13 cellular contexts compared by ENCODE assay signal in genomic region chr11:1852271-1852877, GRCh38. TPM values are rescaled to one million over a fixed set of nuclear protein-coding genes. Genes with fewer than 3 reads are reported as not detected.
DNase-seq lines count a peak whose midpoint lies in the region; ATAC-seq, FAIRE-seq and TF ChIP-seq lines count a peak whose summit lies in the region.
"Had no signal": no experiment of that assay in that cellular context is flagged by ENCODE, and none has a peak within 500 bp of the region (broad histone marks: within the 10 kb centered on the region; RNA-seq: fewer than 3 reads in every experiment).

No MANE protein-coding gene starts in this region.

- no peak for ATAC-seq in K562
- ATAC-seq in stimulated activated memory B cell treated with anti-CD40 and anti-IgM and Interleukin-4, amounts not matched to agents 10 μg/mL and 1 μg/mL and 100 μg/mL, for 72 hours, result no peak
- ATAC-seq: A549 had no signal

- peak overlapping the region; percentile 99 for H3K27ac Mint-ChIP-seq in activated CD4-positive, alpha-beta T cell treated with anti-CD3 and anti-CD28 coated beads, Interleukin-2, amount 10 ng/mL, durations not matched to agents 24 days and 14 days
- peak overlapping the region; percentile 95 to 98 (median 97) for H3K27ac Mint-ChIP-seq in IgD-negative memory B cell
- peak overlapping the region; percentile 99 for H3K27ac Mint-ChIP-seq in stimulated activated memory B cell treated with anti-CD40 and anti-IgM and Interleukin-4, amounts not matched to agents 10 μg/mL and 1 μg/mL and 100 μg/mL, for 72 hours
- H3K27ac Mint-ChIP-seq: HFFc6, nephron progenitor cell had no signal

- no peak overlapping the region for H3K4me3 ChIP-seq in K562
- H3K4me3 ChIP-seq: A549 had no signal

- intact Hi-C loops in activated CD4-positive, alpha-beta T cell treated with anti-CD3 and anti-CD28 coated beads, Interleukin-2, amount 10 ng/mL, durations not matched to agents 24 days and 14 days (cut with micrococcal nuclease), result loop anchor here (1.0 to 5.0 kb wide), 6 partner anchors 8 to 548 kb away; partner anchors contain the start of genes DUSP8, TNNT3 and TSSC4
- intact Hi-C loops in K562 (cut with micrococcal nuclease), result no loop called here

- no peak for TF ChIP-seq POLR2A in K562 (conservative IDR thresholded peaks at IDR 0.05)

- H3K9ac ChIP-seq in K562 (ENCODE audit: insufficient read depth in 1 of 2, low read depth in 2 of 2, low read length in 2 of 2), result no peak overlapping the region

- no peak for FAIRE-seq in K562 (lab: Jason Lieb, UNC)
- FAIRE-seq: A549 had no signal

- H3K36me3 ChIP-seq in K562 (ENCODE audit: control insufficient read depth, insufficient read depth, low read length), result no peaks in the 10 kb centered on the region

- H3K27me3 ChIP-seq in K562 (ENCODE audit: control insufficient read depth in 2 of 2, insufficient read depth in 2 of 2, low read length in 2 of 2), result peaks cover 27 to 85% of the 10 kb centered on the region in 2 experiments; a peak in 4 of 5 replicates

- TF ChIP-seq RAD21 in K562 (CRISPR knock-in tag; conservative IDR thresholded peaks at IDR 0.05 in 1 of 2, IDR thresholded peaks at IDR 0.05 in 1 of 2), result no peak

- POLR2A ChIA-PET in K562 (lab: Yijun Ruan, JAX), result no interaction called here
- POLR2A ChIA-PET in RWPE1 (lab: Yijun Ruan, JAX; ENCODE audit: low non-redundant PET), result no interaction called here

- no peaks in the 10 kb centered on the region for H3K79me2 ChIP-seq in K562 (ENCODE audit: control insufficient read depth, insufficient read depth, low read length)

- 10% methylated on average over 23 of the region's 25 CpGs for WGBS in K562 (ENCODE audit: insufficient coverage, low coverage, missing lambda C conversion rate)

- no peak overlapping the region for H2AFZ ChIP-seq in K562 (ENCODE audit: low read depth, low read length)

- no peak for TF ChIP-seq EP300 in K562 (IDR thresholded peaks at IDR 0.05; ENCODE audit: low read length)

- no peaks in the 10 kb centered on the region for H3K9me3 Mint-ChIP-seq in activated CD4-positive, alpha-beta T cell treated with anti-CD3 and anti-CD28 coated beads, Interleukin-2, amount 10 ng/mL, durations not matched to agents 24 days and 14 days
- no peaks in the 10 kb centered on the region for H3K9me3 Mint-ChIP-seq in IgD-negative memory B cell
- H3K9me3 Mint-ChIP-seq in stimulated activated memory B cell treated with anti-CD40 and anti-IgM and Interleukin-4, amounts not matched to agents 10 μg/mL and 1 μg/mL and 100 μg/mL, for 72 hours, result no peaks in the 10 kb centered on the region
- H3K9me3 Mint-ChIP-seq: HFFc6 had no signal

- TF ChIP-seq CTCF in K562 (IDR thresholded peaks at IDR 0.05 in 2 of 3, conservative IDR thresholded peaks at IDR 0.05 in 1 of 3; ENCODE audit: insufficient read depth in 2 of 3, low read depth in 1 of 3, low read length in 3 of 3), result no peak
- no peak for TF ChIP-seq CTCF in RWPE1 (conservative IDR thresholded peaks at IDR 0.05; ENCODE audit: low read depth)

- H3K9me1 ChIP-seq in K562 (ENCODE audit: control insufficient read depth, insufficient read depth, low read length), result no peaks in the 10 kb centered on the region

- peaks cover 0 to 21% of the 10 kb centered on the region in 2 experiments; a peak in 2 of 5 replicates for H3K4me1 ChIP-seq in K562 (replicated peaks in 1 of 2; ENCODE audit: control insufficient read depth in 2 of 2, insufficient read depth in 2 of 2, low read length in 2 of 2)
- H3K4me1 ChIP-seq: A549 had no signal

- H3K9me3 ChIP-seq in K562 (replicated peaks; ENCODE audit: control insufficient read depth, insufficient read depth, low read depth, low read length), result no peaks in the 10 kb centered on the region
- H3K9me3 ChIP-seq: A549 had no signal

- in situ Hi-C loops in K562 (cut with MboI), result loop anchor here (10.0 kb wide), 1 partner anchor 302 kb away; no protein-coding TSS in a partner anchor

- H3K4me1 Mint-ChIP-seq in activated CD4-positive, alpha-beta T cell treated with anti-CD3 and anti-CD28 coated beads, Interleukin-2, amount 10 ng/mL, durations not matched to agents 24 days and 14 days, result peaks cover 47% of the 10 kb centered on the region
- H3K4me1 Mint-ChIP-seq in IgD-negative memory B cell, result peaks cover 19 to 39% (median 34%) of the 10 kb centered on the region in 3 donors
- H3K4me1 Mint-ChIP-seq in stimulated activated memory B cell treated with anti-CD40 and anti-IgM and Interleukin-4, amounts not matched to agents 10 μg/mL and 1 μg/mL and 100 μg/mL, for 72 hours, result peaks cover 71% of the 10 kb centered on the region

- BruUV-seq in K562 (replicated peaks; lab: Mats Ljungman, UMichigan), result no TSS peak

- DNase-seq in activated CD4-positive, alpha-beta T cell treated with anti-CD3 and anti-CD28 coated beads, Interleukin-2, amount 10 ng/mL, durations not matched to agents 24 days and 14 days, result no peak
- no peak for DNase-seq in activated CD4-positive, alpha-beta T cell treated with anti-CD3 and anti-CD28 coated beads for 1 hour
- DNase-seq in K562 (ENCODE audit: extremely low read depth in 1 of 4, low spot score in 3 of 4) (no peak), NCI-H1092 (lab: John Stamatoyannopoulos, UW) (no peak), NCI-H1930 (lab: John Stamatoyannopoulos, UW) (no peak), RWPE1 (ENCODE audit: low spot score) (no peak)
- DNase-seq: HFFc6, NCI-H2107, nephron progenitor cell had no signal

- H3K27ac ChIP-seq in K562 (ENCODE audit: extremely low read depth, low read depth, low read length) (no peak overlapping the region), RWPE1 (no peak overlapping the region)
- H3K27ac ChIP-seq: A549 had no signal

- peaks cover 8% of the 10 kb centered on the region for H3K36me3 Mint-ChIP-seq in activated CD4-positive, alpha-beta T cell treated with anti-CD3 and anti-CD28 coated beads, Interleukin-2, amount 10 ng/mL, durations not matched to agents 24 days and 14 days (ENCODE audit: low read depth)
- peaks cover 4% of the 10 kb centered on the region for H3K36me3 Mint-ChIP-seq in IgD-negative memory B cell
- H3K36me3 Mint-ChIP-seq in stimulated activated memory B cell treated with anti-CD40 and anti-IgM and Interleukin-4, amounts not matched to agents 10 μg/mL and 1 μg/mL and 100 μg/mL, for 72 hours, result peaks cover 17% of the 10 kb centered on the region

- peaks cover 3% of the 10 kb centered on the region for H4K20me1 ChIP-seq in K562 (replicated peaks; ENCODE audit: control insufficient read depth, insufficient read depth, low read length)

- H3K27me3 Mint-ChIP-seq in activated CD4-positive, alpha-beta T cell treated with anti-CD3 and anti-CD28 coated beads, Interleukin-2, amount 10 ng/mL, durations not matched to agents 24 days and 14 days, result peaks cover under 1% of the 10 kb centered on the region
- H3K27me3 Mint-ChIP-seq in IgD-negative memory B cell, result peaks cover 1% of the 10 kb centered on the region
- no peaks in the 10 kb centered on the region for H3K27me3 Mint-ChIP-seq in stimulated activated memory B cell treated with anti-CD40 and anti-IgM and Interleukin-4, amounts not matched to agents 10 μg/mL and 1 μg/mL and 100 μg/mL, for 72 hours

- H3K4me3 Mint-ChIP-seq in activated CD4-positive, alpha-beta T cell treated with anti-CD3 and anti-CD28 coated beads, Interleukin-2, amount 10 ng/mL, durations not matched to agents 24 days and 14 days, result peak overlapping the region; percentile 93
- peak overlapping the region; percentile 96 to 100 (median 98) for H3K4me3 Mint-ChIP-seq in IgD-negative memory B cell
- peak overlapping the region; percentile 99 for H3K4me3 Mint-ChIP-seq in stimulated activated memory B cell treated with anti-CD40 and anti-IgM and Interleukin-4, amounts not matched to agents 10 μg/mL and 1 μg/mL and 100 μg/mL, for 72 hours
- H3K4me3 Mint-ChIP-seq: HFFc6, nephron progenitor cell had no signal

- H3K4me2 ChIP-seq in K562 (ENCODE audit: insufficient read depth, low read length), result no peak overlapping the region
- H3K4me2 ChIP-seq: A549 had no signal

- CTCF ChIA-PET in K562 (lab: Yijun Ruan, JAX; ENCODE audit: low intra/inter-chr PET ratio) (no interaction called here), RWPE1 (lab: Yijun Ruan, JAX) (interaction anchor here (1.1 kb wide), 1 partner anchor 30 kb away, joined by 3 read pairs; no protein-coding TSS in a partner anchor)

RNA-seq across cellular contexts. Expression of gene LSP1, which starts 0.5 kb away (rescaled TPM):
- total RNA-seq in activated CD4-positive, alpha-beta T cell treated with anti-CD3 and anti-CD28 coated beads, Interleukin-2, amount 10 ng/mL, durations not matched to agents 24 days and 14 days, result 303 and 322 TPM in 2 replicates
- polyA plus RNA-seq in IgD-negative memory B cell (841 TPM), K562 (2011; rRNA removed) (0.28 and 0.45 TPM in 2 replicates), K562 (2014; fragmentation: Illumina TruSeq; extraction: Trizol) (2.9 TPM in 1 of 2 replicates, not detected in the other), K562 (2014; fragmentation: Nextera tagmentation; extraction: Ambion mirVana) (under 1 TPM in 1 of 2 experiments, not detected in 1; 0.38 TPM), K562 (2014; rRNA removed) (0.08 TPM in 1 of 2 replicates, not detected in the other)
- 0.23 TPM in 1 of 2 replicates, not detected in the other for total RNA-seq in K562 (2011; cell fraction: chromatin; rRNA removed; ENCODE audit: low replicate concordance)
- not detected in 2 replicates for total RNA-seq in K562 (2011; cell fraction: nucleolus; rRNA removed)
- total RNA-seq in K562 (2011; cell fraction: nucleoplasm; rRNA removed), result not detected in 2 replicates
- total RNA-seq in K562 (2014; rRNA removed) (0.08 and 1.2 TPM in 2 replicates), K562 (2014; rRNA removed; fragmentation: Illumina TruSeq; extraction: Trizol) (not detected in 2 replicates), K562 (2015; rRNA removed; fragmentation: Illumina TruSeq; extraction: Trizol) (0.65 TPM in 1 of 2 replicates, not detected in the other), K562 (2021) (0.73 and 1.1 TPM in 2 replicates)
- polyA plus RNA-seq in K562 (2011; cell fraction: cytosol; rRNA removed), result 0.28 and 0.37 TPM in 2 replicates
- polyA plus RNA-seq in K562 (2011; cell fraction: nucleus; rRNA removed), result 0.26 and 0.60 TPM in 2 replicates
- 0.05 and 0.57 TPM in 2 replicates for polyA plus RNA-seq in K562 (2012)
- 0.15 TPM in 1 of 2 replicates, not detected in the other for polyA minus RNA-seq in K562 (2011; rRNA and poly(A)+ RNA removed)
- polyA minus RNA-seq in K562 (2011; cell fraction: cytosol; rRNA and poly(A)+ RNA removed), result not detected in 2 replicates
- 0.11 TPM in 1 of 2 replicates, not detected in the other for polyA minus RNA-seq in K562 (2011; cell fraction: nucleus; rRNA and poly(A)+ RNA removed)

RNA-seq across cellular contexts. Expression of gene TNNI2, which starts 13.6 kb away (rescaled TPM):
- not detected in 2 replicates for total RNA-seq in activated CD4-positive, alpha-beta T cell treated with anti-CD3 and anti-CD28 coated beads, Interleukin-2, amount 10 ng/mL, durations not matched to agents 24 days and 14 days
- polyA plus RNA-seq in IgD-negative memory B cell, result 8.0 TPM
- total RNA-seq in K562 (2011; cell fraction: chromatin; rRNA removed; ENCODE audit: low replicate concordance), result not detected in 2 replicates
- not detected in 2 replicates for total RNA-seq in K562 (2011; cell fraction: nucleolus; rRNA removed)
- not detected in 2 replicates for total RNA-seq in K562 (2011; cell fraction: nucleoplasm; rRNA removed)
- total RNA-seq in K562 (2014; rRNA removed), result not detected in 2 replicates
- not detected in 2 replicates for total RNA-seq in K562 (2014; rRNA removed; fragmentation: Illumina TruSeq; extraction: Trizol)
- total RNA-seq in K562 (2015; rRNA removed; fragmentation: Illumina TruSeq; extraction: Trizol), result not detected in 2 replicates
- not detected in 2 replicates for total RNA-seq in K562 (2021)
- polyA plus RNA-seq in K562 (2011; rRNA removed), result not detected in 2 replicates
- polyA plus RNA-seq in K562 (2011; cell fraction: cytosol; rRNA removed), result 0.13 TPM in 1 of 2 replicates, not detected in the other
- polyA plus RNA-seq in K562 (2011; cell fraction: nucleus; rRNA removed), result 0.32 TPM in 1 of 2 replicates, not detected in the other
- polyA plus RNA-seq in K562 (2012), result not detected in 2 replicates
- not detected in 2 replicates for polyA plus RNA-seq in K562 (2014; fragmentation: Illumina TruSeq; extraction: Trizol)
- not detected for polyA plus RNA-seq in K562 (2014; fragmentation: Nextera tagmentation; extraction: Ambion mirVana)
- polyA plus RNA-seq in K562 (2014; rRNA removed), result not detected in 2 replicates
- polyA minus RNA-seq in K562 (2011; rRNA and poly(A)+ RNA removed), result not detected in 2 replicates
- not detected in 2 replicates for polyA minus RNA-seq in K562 (2011; cell fraction: cytosol; rRNA and poly(A)+ RNA removed)
- not detected in 2 replicates for polyA minus RNA-seq in K562 (2011; cell fraction: nucleus; rRNA and poly(A)+ RNA removed)
- total RNA-seq: HFFc6 had no signal
- polyA plus RNA-seq: A549 had no signal

RNA-seq across cellular contexts. Expression of gene SYT8, which starts 17.6 kb away (rescaled TPM):
- total RNA-seq in activated CD4-positive, alpha-beta T cell treated with anti-CD3 and anti-CD28 coated beads, Interleukin-2, amount 10 ng/mL, durations not matched to agents 24 days and 14 days, result not detected in 2 replicates
- polyA plus RNA-seq in IgD-negative memory B cell (not detected), K562 (2011; rRNA removed) (not detected in 2 replicates), K562 (2014; fragmentation: Illumina TruSeq; extraction: Trizol) (not detected in 2 replicates), K562 (2014; fragmentation: Nextera tagmentation; extraction: Ambion mirVana) (not detected), K562 (2014; rRNA removed) (not detected in 2 replicates)
- not detected in 2 replicates for total RNA-seq in K562 (2011; cell fraction: chromatin; rRNA removed; ENCODE audit: low replicate concordance)
- total RNA-seq in K562 (2011; cell fraction: nucleolus; rRNA removed), result not detected in 2 replicates
- total RNA-seq in K562 (2011; cell fraction: nucleoplasm; rRNA removed), result not detected in 2 replicates
- total RNA-seq in K562 (2014; rRNA removed) (not detected in 2 replicates), K562 (2014; rRNA removed; fragmentation: Illumina TruSeq; extraction: Trizol) (not detected in 2 replicates), K562 (2015; rRNA removed; fragmentation: Illumina TruSeq; extraction: Trizol) (not detected in 2 replicates), K562 (2021) (not detected in 2 replicates)
- polyA plus RNA-seq in K562 (2011; cell fraction: cytosol; rRNA removed), result not detected in 2 replicates
- polyA plus RNA-seq in K562 (2011; cell fraction: nucleus; rRNA removed), result not detected in 2 replicates
- not detected in 2 replicates for polyA plus RNA-seq in K562 (2012)
- not detected in 2 replicates for polyA minus RNA-seq in K562 (2011; rRNA and poly(A)+ RNA removed)
- polyA minus RNA-seq in K562 (2011; cell fraction: cytosol; rRNA and poly(A)+ RNA removed), result not detected in 2 replicates
- not detected in 2 replicates for polyA minus RNA-seq in K562 (2011; cell fraction: nucleus; rRNA and poly(A)+ RNA removed)
- total RNA-seq: HFFc6, subcutaneous adipose tissue had no signal

RNA-seq across cellular contexts. Expression of gene PRR33, which starts 39.3 kb away (rescaled TPM):
- not detected in 2 replicates for total RNA-seq in activated CD4-positive, alpha-beta T cell treated with anti-CD3 and anti-CD28 coated beads, Interleukin-2, amount 10 ng/mL, durations not matched to agents 24 days and 14 days
- 0.60 TPM for polyA plus RNA-seq in IgD-negative memory B cell
- not detected in 2 replicates for total RNA-seq in K562 (2011; cell fraction: chromatin; rRNA removed; ENCODE audit: low replicate concordance)
- total RNA-seq in K562 (2011; cell fraction: nucleolus; rRNA removed), result not detected in 2 replicates
- not detected in 2 replicates for total RNA-seq in K562 (2011; cell fraction: nucleoplasm; rRNA removed)
- not detected in 2 replicates for total RNA-seq in K562 (2014; rRNA removed)
- total RNA-seq in K562 (2014; rRNA removed; fragmentation: Illumina TruSeq; extraction: Trizol), result not detected in 2 replicates
- total RNA-seq in K562 (2015; rRNA removed; fragmentation: Illumina TruSeq; extraction: Trizol), result not detected in 2 replicates
- not detected in 2 replicates for total RNA-seq in K562 (2021)
- polyA plus RNA-seq in K562 (2011; rRNA removed), result not detected in 2 replicates
- not detected in 2 replicates for polyA plus RNA-seq in K562 (2011; cell fraction: cytosol; rRNA removed)
- not detected in 2 replicates for polyA plus RNA-seq in K562 (2011; cell fraction: nucleus; rRNA removed)
- polyA plus RNA-seq in K562 (2012), result not detected in 2 replicates
- polyA plus RNA-seq in K562 (2014; fragmentation: Illumina TruSeq; extraction: Trizol), result not detected in 2 replicates
- not detected for polyA plus RNA-seq in K562 (2014; fragmentation: Nextera tagmentation; extraction: Ambion mirVana)
- not detected in 2 replicates for polyA plus RNA-seq in K562 (2014; rRNA removed)
- polyA minus RNA-seq in K562 (2011; rRNA and poly(A)+ RNA removed), result not detected in 2 replicates
- polyA minus RNA-seq in K562 (2011; cell fraction: cytosol; rRNA and poly(A)+ RNA removed), result not detected in 2 replicates
- polyA minus RNA-seq in K562 (2011; cell fraction: nucleus; rRNA and poly(A)+ RNA removed), result not detected in 2 replicates
- total RNA-seq: HFFc6, subcutaneous adipose tissue had no signal
- polyA plus RNA-seq: A549 had no signal

Comparison
In these comparisons a context has a peak if more than half of its experiments do, and no peak if none do; other contexts are left out.
1. RNA of gene LSP1, which starts 0.5 kb away (total RNA-seq): 303 to 322 TPM in activated CD4-positive, alpha-beta T cell treated with anti-CD3 and anti-CD28 coated beads, Interleukin-2, amount 10 ng/mL, durations not matched to agents 24 days and 14 days; 0.08 to 1.2 TPM in K562; every median in the first group is over 100 times any median in the second.
2. Peak in every context shown above with its lines, with median percentiles within 50 percentile points of each other: H3K27ac Mint-ChIP-seq and H3K4me3 Mint-ChIP-seq.